9 cellular contexts compared by ENCODE assay signal in the genomic region with DNA sequence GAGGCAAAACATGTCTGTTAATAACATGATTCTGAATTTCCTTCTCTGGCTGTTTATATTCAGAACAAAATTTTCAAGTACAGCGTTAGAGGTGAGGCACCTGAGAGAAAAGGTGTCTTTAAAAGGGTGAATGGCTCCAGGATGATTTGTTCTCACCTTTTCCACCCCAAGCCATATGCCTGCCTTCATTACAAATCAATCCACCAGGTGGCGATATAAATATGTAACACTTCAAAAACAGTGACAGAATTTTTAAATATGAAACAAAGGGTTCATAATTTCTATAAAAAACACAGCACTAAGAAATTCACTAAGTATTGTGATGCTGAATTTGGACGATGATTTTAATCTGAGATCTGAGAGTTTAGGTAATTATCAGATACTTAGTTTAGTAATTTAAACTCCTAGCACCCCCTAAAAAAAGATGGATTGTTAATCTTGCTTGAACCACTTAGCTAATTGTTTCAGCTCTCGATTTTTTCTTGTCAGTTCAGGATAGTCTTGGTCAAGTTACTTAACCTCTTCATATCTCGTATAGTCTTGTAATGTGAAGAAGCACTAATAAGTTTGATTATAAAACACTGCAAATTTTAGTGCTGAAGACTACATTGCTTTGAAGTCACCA.
DNase-seq lines count a peak whose midpoint lies in the region; ATAC-seq, FAIRE-seq and TF ChIP-seq lines count a peak whose summit lies in the region.
"Had no signal": no experiment of that assay in that cellular context is flagged by ENCODE, and none has a peak within 500 bp of the region (broad histone marks: within the 10 kb centered on the region; RNA-seq: fewer than 3 reads in every experiment).

No MANE protein-coding gene starts in this region.

- H3K4ac ChIP-seq in H9 (ENCODE audit: low read depth, low read length) = no peak overlapping the region

- no peaks in the 10 kb centered on the region for H3K79me2 ChIP-seq in H9 (ENCODE audit: insufficient read depth, low read length)
- H3K79me2 ChIP-seq in GM12878 (ENCODE audit: control insufficient read depth, insufficient read depth, low read length) = no peaks in the 10 kb centered on the region

- RAD21 ChIA-PET in GM12878 (lab: Charles Lee; ENCODE audit: unreplicated experiment) = interaction anchor here (0.7 kb wide), 1 partner anchor 73 kb away, joined by 3 read pairs; no protein-coding TSS in a partner anchor

- no peak overlapping the region for H3K14ac ChIP-seq in H9 (ENCODE audit: insufficient read depth, low read length)

- SMC1A ChIA-PET in GM12878 (lab: Charles Lee; ENCODE audit: uncharacterized antibody, unreplicated experiment) = interaction anchor here (0.6 to 2.2 kb wide), 2 partner anchors 8 to 422 kb away, joined by 4 to 7 read pairs; no protein-coding TSS in a partner anchor

- POLR2A ChIA-PET in GM12878 (lab: Charles Lee) = interaction anchor here (0.5 kb wide), 1 partner anchor 630 kb away, joined by 3 read pairs; no protein-coding TSS in a partner anchor

- no peak overlapping the region for H2AFZ ChIP-seq in H9 (ENCODE audit: low read length)
- no peak overlapping the region for H2AFZ ChIP-seq in GM12878 (ENCODE audit: control insufficient read depth, low read depth, low read length)

- H3K4me2 ChIP-seq in H9 (ENCODE audit: insufficient read depth, insufficient read length, low read length) (no peak overlapping the region), GM12878 (ENCODE audit: control insufficient read depth, insufficient read depth) (no peak overlapping the region)

- no peak overlapping the region for H4K5ac ChIP-seq in H9 (ENCODE audit: insufficient read length, low read depth, low read length)

- no peaks in the 10 kb centered on the region for H3K79me1 ChIP-seq in H9 (ENCODE audit: insufficient read depth, low read depth, low read length, poor library complexity, severe bottlenecking)

- peak; percentile 73 for ATAC-seq in GM12878
- no peak for ATAC-seq in stimulated activated effector memory CD8-positive, alpha-beta T cell treated with anti-CD3 and anti-CD28 coated beads, Interleukin-12 subunit alpha, Interleukin-12 subunit beta, amount 100 ng/mL, for 72 hours

- H3K9ac ChIP-seq in H9 (ENCODE audit: extremely low read depth, insufficient read length, low read length) = no peak overlapping the region
- no peak overlapping the region for H3K9ac ChIP-seq in GM12878 (ENCODE audit: control insufficient read depth, insufficient read depth, low read length)
- no peak overlapping the region for H3K9ac ChIP-seq in liver (ENCODE audit: low read depth in 1 of 2, low read length in 2 of 2)

- no peak for TF ChIP-seq POLR2A in GM12878 (IDR thresholded peaks at IDR 0.05; ENCODE audit: low read depth, low read length)

- no peak overlapping the region for H3K4me3 ChIP-seq in GM12878
- no peak overlapping the region for H3K4me3 ChIP-seq in liver (ENCODE audit: low read depth in 1 of 3, low read length in 3 of 3)

- no peak overlapping the region for H2BK12ac ChIP-seq in H9 (ENCODE audit: insufficient read length, low read depth, low read length)

- H4K91ac ChIP-seq in H9 (ENCODE audit: insufficient read length, low read depth, low read length) = no peak overlapping the region

- in situ Hi-C loops in GM12878 (cut with MboI) = no loop called here

- no peaks in the 10 kb centered on the region for H3K27me3 ChIP-seq in H9 (ENCODE audit: insufficient read depth, low read length)
- H3K27me3 ChIP-seq in GM12878 (replicated peaks in 1 of 2; ENCODE audit: control insufficient read depth in 2 of 2, insufficient read depth in 2 of 2, low read length in 1 of 2) = no peaks in the 10 kb centered on the region
- no peaks in the 10 kb centered on the region for H3K27me3 ChIP-seq in liver (ENCODE audit: control insufficient read depth in 4 of 4, insufficient read depth in 4 of 4, low read length in 3 of 4)

- no peaks in the 10 kb centered on the region for H3K9me3 ChIP-seq in H9 (ENCODE audit: control insufficient read depth, low read depth, low read length)
- H3K9me3 ChIP-seq in GM12878 (replicated peaks; ENCODE audit: control insufficient read depth, insufficient read depth, low read length) = no peaks in the 10 kb centered on the region
- H3K9me3 ChIP-seq in liver (ENCODE audit: control insufficient read depth in 4 of 4, low read length in 3 of 4) = no peaks in the 10 kb centered on the region

- no peak overlapping the region for H2BK20ac ChIP-seq in H9 (ENCODE audit: low read depth, low read length, poor library complexity, severe bottlenecking)

- no peaks in the 10 kb centered on the region for H3K9me3 Mint-ChIP-seq in H9
- peaks cover 4% of the 10 kb centered on the region for H3K9me3 Mint-ChIP-seq in stimulated activated effector memory CD8-positive, alpha-beta T cell treated with anti-CD3 and anti-CD28 coated beads, Interleukin-12 subunit alpha, Interleukin-12 subunit beta, amount 100 ng/mL, for 72 hours
- no peaks in the 10 kb centered on the region for H3K9me3 Mint-ChIP-seq in activated T-cell treated with anti-CD3 and anti-CD28 coated beads, Interleukin-2, amount 50 U/mL, for 24 hours

- TF ChIP-seq RAD21 in GM12878 (IDR thresholded peaks at IDR 0.05; ENCODE audit: insufficient read depth, low read depth, low read length) = peak; percentile 40; the same call in 1 of the 2 replicates
- TF ChIP-seq RAD21 in liver (IDR thresholded peaks at IDR 0.05) = peak; percentile 68 to 76

- H3K27ac ChIP-seq in H9 (ENCODE audit: insufficient read length, low read depth, low read length) (no peak overlapping the region), GM12878 (ENCODE audit: control insufficient read depth, insufficient read depth) (no peak overlapping the region), liver (ENCODE audit: low read depth in 1 of 2, low read length in 2 of 2) (no peak overlapping the region)

- peak; percentile 78 for TF ChIP-seq CTCF in H9 (conservative IDR thresholded peaks at IDR 0.05)
- peak; percentile 44 to 57 (median 50); a peak in 5 of 6 replicates for TF ChIP-seq CTCF in GM12878 (IDR thresholded peaks at IDR 0.05 in 2 of 3, conservative IDR thresholded peaks at IDR 0.05 in 1 of 3; ENCODE audit: control insufficient read depth in 2 of 3, extremely low read depth in 1 of 3, insufficient read depth in 1 of 3, low read depth in 3 of 3, low read length in 3 of 3)
- TF ChIP-seq CTCF in liver (IDR thresholded peaks at IDR 0.05; ENCODE audit: low read depth, low read length, missing input control) = peak; percentile 68

- H2BK15ac ChIP-seq in H9 (ENCODE audit: low read depth, low read length) = no peak overlapping the region

- TF ChIP-seq EP300 in GM12878 (IDR thresholded peaks at IDR 0.05; ENCODE audit: borderline replicate concordance in 1 of 2, control insufficient read depth in 1 of 2, low read depth in 2 of 2, low read length in 2 of 2) = no peak

- DNase-seq in NCI-H2196 (lab: John Stamatoyannopoulos, UW; ENCODE audit: unreplicated experiment) (peak; percentile 52), NCI-H2196 treated with DMSO at 0.1 percent for 48 hours (lab: John Stamatoyannopoulos, UW; ENCODE audit: unreplicated experiment) (no peak), H9 (no peak), NCI-H1105 (lab: John Stamatoyannopoulos, UW) (peak; percentile 8), GM12878 (ENCODE audit: low read depth, low spot score) (no peak)
- no peak for DNase-seq in stimulated activated effector memory CD8-positive, alpha-beta T cell treated with anti-CD3 and anti-CD28 coated beads, Interleukin-12 subunit alpha, Interleukin-12 subunit beta, amount 100 ng/mL, for 72 hours (ENCODE audit: low spot score in 2 of 2)
- DNase-seq in activated T-cell treated with anti-CD3 and anti-CD28 coated beads, Interleukin-2, amount 50 U/mL, for 24 hours = no peak

- H3K23ac ChIP-seq in H9 (ENCODE audit: insufficient read length, low read depth, low read length) = no peak overlapping the region

- no CpG with 5 or more reads among the region's 5 CpGs for WGBS in H9 (ENCODE audit: extremely low coverage, insufficient read length, low lambda C conversion rate)
- 4% methylated on average over 5 of the region's 5 CpGs for WGBS in GM12878 (ENCODE audit: insufficient coverage, insufficient replicate concordance, low lambda C conversion rate, missing lambda C conversion rate)
- 21% methylated on average over 5 of the region's 5 CpGs for WGBS in liver

- H3K4me3 Mint-ChIP-seq in H9 = no peak overlapping the region
- no peak overlapping the region for H3K4me3 Mint-ChIP-seq in stimulated activated effector memory CD8-positive, alpha-beta T cell treated with anti-CD3 and anti-CD28 coated beads, Interleukin-12 subunit alpha, Interleukin-12 subunit beta, amount 100 ng/mL, for 72 hours
- H3K4me3 Mint-ChIP-seq in activated T-cell treated with anti-CD3 and anti-CD28 coated beads, Interleukin-2, amount 50 U/mL, for 24 hours = no peak overlapping the region
- H3K4me3 Mint-ChIP-seq: CD4-positive, CD25-positive, alpha-beta regulatory T cell had no signal

- H4K20me1 ChIP-seq in H9 (ENCODE audit: control insufficient read depth, insufficient read depth, insufficient read length) = no peaks in the 10 kb centered on the region
- no peaks in the 10 kb centered on the region for H4K20me1 ChIP-seq in GM12878 (ENCODE audit: control insufficient read depth, insufficient read depth)

- H3K27me3 Mint-ChIP-seq in H9 (ENCODE audit: low read depth) = no peaks in the 10 kb centered on the region; the same call in 1 of the 2 replicates
- H3K27me3 Mint-ChIP-seq in activated T-cell treated with anti-CD3 and anti-CD28 coated beads, Interleukin-2, amount 50 U/mL, for 24 hours = no peaks in the 10 kb centered on the region
- H3K27me3 Mint-ChIP-seq: CD4-positive, CD25-positive, alpha-beta regulatory T cell had no signal

- no peaks in the 10 kb centered on the region for H3K36me3 Mint-ChIP-seq in H9 (ENCODE audit: insufficient read depth in 1 of 3, low read depth in 3 of 3)
- H3K36me3 Mint-ChIP-seq in stimulated activated effector memory CD8-positive, alpha-beta T cell treated with anti-CD3 and anti-CD28 coated beads, Interleukin-12 subunit alpha, Interleukin-12 subunit beta, amount 100 ng/mL, for 72 hours = no peaks in the 10 kb centered on the region
- no peaks in the 10 kb centered on the region for H3K36me3 Mint-ChIP-seq in activated T-cell treated with anti-CD3 and anti-CD28 coated beads, Interleukin-2, amount 50 U/mL, for 24 hours (ENCODE audit: low read depth)
- H3K36me3 Mint-ChIP-seq: CD4-positive, CD25-positive, alpha-beta regulatory T cell had no signal

- intact Hi-C loops in GM12878 (cut with micrococcal nuclease; ENCODE audit: unreplicated experiment) = loop anchor here (2.0 to 10.0 kb wide), 4 partner anchors 74 to 1482 kb away; no protein-coding TSS in a partner anchor

- peak; percentile 75 for FAIRE-seq in GM12878 (lab: Jason Lieb, UNC)

- H3K56ac ChIP-seq in H9 (ENCODE audit: insufficient read length, low read depth, low read length) = no peak overlapping the region

- H2BK5ac ChIP-seq in H9 (ENCODE audit: insufficient read length, low read length) = no peak overlapping the region

- no peak overlapping the region for H3T11ph ChIP-seq in H9 (ENCODE audit: low read length)

- CTCF ChIA-PET in GM12878 (lab: Yijun Ruan, JAX) = interaction anchor here (0.7 to 1.4 kb wide), 8 partner anchors 9 to 1482 kb away, joined by 3 to 8 read pairs (median 3); no protein-coding TSS in a partner anchor

- no peak overlapping the region for H2AK5ac ChIP-seq in H9 (ENCODE audit: insufficient read length, low read length)

- H3K4me1 ChIP-seq in H9 (ENCODE audit: insufficient read depth, low read length) (no peaks in the 10 kb centered on the region), GM12878 (ENCODE audit: control insufficient read depth, insufficient read depth, low read length) (no peaks in the 10 kb centered on the region), liver (ENCODE audit: control insufficient read depth in 4 of 4, insufficient read depth in 4 of 4, low read length in 3 of 4) (no peaks in the 10 kb centered on the region)

- no peak overlapping the region for H3K18ac ChIP-seq in H9 (ENCODE audit: insufficient read length, low read depth, low read length)

- no TSS peak for BruUV-seq in GM12878 (replicated peaks; lab: Mats Ljungman, UMichigan)

- H3K4me1 Mint-ChIP-seq in H9 = peaks cover 0 to 4% of the 10 kb centered on the region in 2 experiments; a peak in 1 of 4 replicates
- H3K4me1 Mint-ChIP-seq in stimulated activated effector memory CD8-positive, alpha-beta T cell treated with anti-CD3 and anti-CD28 coated beads, Interleukin-12 subunit alpha, Interleukin-12 subunit beta, amount 100 ng/mL, for 72 hours = no peaks in the 10 kb centered on the region
- no peaks in the 10 kb centered on the region for H3K4me1 Mint-ChIP-seq in activated T-cell treated with anti-CD3 and anti-CD28 coated beads, Interleukin-2, amount 50 U/mL, for 24 hours (ENCODE audit: low read depth)
- H3K4me1 Mint-ChIP-seq: CD4-positive, CD25-positive, alpha-beta regulatory T cell had no signal

- H3K27ac Mint-ChIP-seq in H9 = no peak overlapping the region
- H3K27ac Mint-ChIP-seq in stimulated activated effector memory CD8-positive, alpha-beta T cell treated with anti-CD3 and anti-CD28 coated beads, Interleukin-12 subunit alpha, Interleukin-12 subunit beta, amount 100 ng/mL, for 72 hours = no peak overlapping the region
- no peak overlapping the region for H3K27ac Mint-ChIP-seq in activated T-cell treated with anti-CD3 and anti-CD28 coated beads, Interleukin-2, amount 50 U/mL, for 24 hours
- H3K27ac Mint-ChIP-seq: CD4-positive, CD25-positive, alpha-beta regulatory T cell had no signal

- H3K23me2 ChIP-seq in H9 (ENCODE audit: insufficient read length, low read depth, low read length, poor library complexity, severe bottlenecking) = no peaks in the 10 kb centered on the region

- H3K36me3 ChIP-seq in GM12878 (ENCODE audit: control insufficient read depth in 2 of 2, insufficient read depth in 2 of 2, low read length in 1 of 2) (no peaks in the 10 kb centered on the region), liver (ENCODE audit: control insufficient read depth in 4 of 4, insufficient read depth in 3 of 4, low read depth in 1 of 4, low read length in 3 of 4) (no peaks in the 10 kb centered on the region)

- no peak overlapping the region for H2BK120ac ChIP-seq in H9 (ENCODE audit: low read depth, low read length, poor library complexity, severe bottlenecking)

- no peak overlapping the region for H4K8ac ChIP-seq in H9 (replicated peaks; ENCODE audit: insufficient read length, low read depth, low read length)

Comparison
In these comparisons a context has a peak if more than half of its experiments do, and no peak if none do; other contexts are left out.
1. DNase-seq: peak in NCI-H2196 (single experiment) and NCI-H1105 (single experiment); none in NCI-H2196 treated with DMSO at 0.1 percent for 48 hours (single experiment), H9 (single experiment), GM12878 (single experiment), stimulated activated effector memory CD8-positive, alpha-beta T cell treated with anti-CD3 and anti-CD28 coated beads, Interleukin-12 subunit alpha, Interleukin-12 subunit beta, amount 100 ng/mL, for 72 hours (0 of 2) and activated T-cell treated with anti-CD3 and anti-CD28 coated beads, Interleukin-2, amount 50 U/mL, for 24 hours (single experiment).
2. Peak in every context shown above with its lines, with median percentiles within 50 percentile points of each other: CTCF ChIP-seq.